1 cellular context compared by ENCODE assay signal in the genomic region with DNA sequence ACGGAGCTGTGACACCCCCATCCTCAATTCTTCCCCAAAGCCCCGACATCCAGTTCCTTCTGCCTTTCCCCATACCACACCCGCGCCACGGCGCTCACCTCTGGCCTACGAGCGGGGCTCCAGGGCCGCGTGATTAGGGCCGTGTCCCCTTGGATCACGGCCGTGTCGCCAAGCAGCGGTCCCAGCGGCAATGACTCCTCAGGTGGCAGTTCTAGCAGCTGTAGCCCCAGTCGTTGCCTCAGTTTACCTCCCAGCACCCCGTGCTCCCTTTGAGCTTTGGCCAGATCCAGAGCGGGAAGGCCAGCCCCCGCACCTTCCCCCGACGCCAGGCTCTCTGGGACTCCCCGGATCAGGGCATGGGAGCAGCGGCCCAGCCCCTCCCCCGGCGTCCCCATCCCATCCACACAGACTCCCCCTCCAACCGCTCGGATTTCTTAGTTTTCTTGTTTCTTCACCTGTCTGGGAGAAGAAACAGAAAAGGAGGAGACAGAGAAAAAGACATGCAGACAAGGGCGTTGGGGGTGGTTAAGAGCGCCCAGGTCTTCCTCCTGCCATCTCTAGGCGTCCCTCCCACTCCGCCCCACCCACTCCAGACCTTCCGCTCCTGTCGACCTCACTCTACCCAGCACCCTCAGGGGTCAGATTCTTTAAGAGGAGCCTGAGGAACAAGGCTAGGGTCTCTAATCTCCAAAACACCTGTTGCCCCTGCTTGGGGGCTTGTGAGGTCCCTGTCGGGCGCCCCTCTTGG.
TF ChIP-seq lines count a peak whose summit lies in the region.

A gene with protein sequence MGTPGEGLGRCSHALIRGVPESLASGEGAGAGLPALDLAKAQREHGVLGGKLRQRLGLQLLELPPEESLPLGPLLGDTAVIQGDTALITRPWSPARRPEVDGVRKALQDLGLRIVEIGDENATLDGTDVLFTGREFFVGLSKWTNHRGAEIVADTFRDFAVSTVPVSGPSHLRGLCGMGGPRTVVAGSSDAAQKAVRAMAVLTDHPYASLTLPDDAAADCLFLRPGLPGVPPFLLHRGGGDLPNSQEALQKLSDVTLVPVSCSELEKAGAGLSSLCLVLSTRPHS (minus strand): TSS at position 533 of the 748 bp plus-strand sequence. CDS start 138 bp downstream, at position 395.

TF ChIP-seq in K562, 482 proteins besides CTCF, POLR2A, EP300 and RAD21 (continued from another document):
- TF ChIP-seq, protein P1, sequence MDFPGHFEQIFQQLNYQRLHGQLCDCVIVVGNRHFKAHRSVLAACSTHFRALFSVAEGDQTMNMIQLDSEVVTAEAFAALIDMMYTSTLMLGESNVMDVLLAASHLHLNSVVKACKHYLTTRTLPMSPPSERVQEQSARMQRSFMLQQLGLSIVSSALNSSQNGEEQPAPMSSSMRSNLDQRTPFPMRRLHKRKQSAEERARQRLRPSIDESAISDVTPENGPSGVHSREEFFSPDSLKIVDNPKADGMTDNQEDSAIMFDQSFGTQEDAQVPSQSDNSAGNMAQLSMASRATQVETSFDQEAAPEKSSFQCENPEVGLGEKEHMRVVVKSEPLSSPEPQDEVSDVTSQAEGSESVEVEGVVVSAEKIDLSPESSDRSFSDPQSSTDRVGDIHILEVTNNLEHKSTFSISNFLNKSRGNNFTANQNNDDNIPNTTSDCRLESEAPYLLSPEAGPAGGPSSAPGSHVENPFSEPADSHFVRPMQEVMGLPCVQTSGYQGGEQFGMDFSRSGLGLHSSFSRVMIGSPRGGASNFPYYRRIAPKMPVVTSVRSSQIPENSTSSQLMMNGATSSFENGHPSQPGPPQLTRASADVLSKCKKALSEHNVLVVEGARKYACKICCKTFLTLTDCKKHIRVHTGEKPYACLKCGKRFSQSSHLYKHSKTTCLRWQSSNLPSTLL (IDR thresholded peaks at IDR 0.05), result no peak
- TF ChIP-seq, protein P2, sequence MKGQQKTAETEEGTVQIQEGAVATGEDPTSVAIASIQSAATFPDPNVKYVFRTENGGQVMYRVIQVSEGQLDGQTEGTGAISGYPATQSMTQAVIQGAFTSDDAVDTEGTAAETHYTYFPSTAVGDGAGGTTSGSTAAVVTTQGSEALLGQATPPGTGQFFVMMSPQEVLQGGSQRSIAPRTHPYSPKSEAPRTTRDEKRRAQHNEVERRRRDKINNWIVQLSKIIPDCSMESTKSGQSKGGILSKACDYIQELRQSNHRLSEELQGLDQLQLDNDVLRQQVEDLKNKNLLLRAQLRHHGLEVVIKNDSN (CRISPR knock-in tag; IDR thresholded peaks at IDR 0.05), result 0 out of 2 replicates have a peak, but pooled peaks have one; percentile 6
- TF ChIP-seq TSC22D4 (tag; IDR thresholded peaks at IDR 0.05) (no peak), ZBTB1 (CRISPR knock-in tag; IDR thresholded peaks at IDR 0.05; ENCODE audit: borderline replicate concordance, low read depth) (no peak), PRPF4 (IDR thresholded peaks at IDR 0.05; ENCODE audit: insufficient read depth, low read depth, low read length, poor library complexity, severe bottlenecking) (peak; percentile 28)
- TF ChIP-seq, protein P3, sequence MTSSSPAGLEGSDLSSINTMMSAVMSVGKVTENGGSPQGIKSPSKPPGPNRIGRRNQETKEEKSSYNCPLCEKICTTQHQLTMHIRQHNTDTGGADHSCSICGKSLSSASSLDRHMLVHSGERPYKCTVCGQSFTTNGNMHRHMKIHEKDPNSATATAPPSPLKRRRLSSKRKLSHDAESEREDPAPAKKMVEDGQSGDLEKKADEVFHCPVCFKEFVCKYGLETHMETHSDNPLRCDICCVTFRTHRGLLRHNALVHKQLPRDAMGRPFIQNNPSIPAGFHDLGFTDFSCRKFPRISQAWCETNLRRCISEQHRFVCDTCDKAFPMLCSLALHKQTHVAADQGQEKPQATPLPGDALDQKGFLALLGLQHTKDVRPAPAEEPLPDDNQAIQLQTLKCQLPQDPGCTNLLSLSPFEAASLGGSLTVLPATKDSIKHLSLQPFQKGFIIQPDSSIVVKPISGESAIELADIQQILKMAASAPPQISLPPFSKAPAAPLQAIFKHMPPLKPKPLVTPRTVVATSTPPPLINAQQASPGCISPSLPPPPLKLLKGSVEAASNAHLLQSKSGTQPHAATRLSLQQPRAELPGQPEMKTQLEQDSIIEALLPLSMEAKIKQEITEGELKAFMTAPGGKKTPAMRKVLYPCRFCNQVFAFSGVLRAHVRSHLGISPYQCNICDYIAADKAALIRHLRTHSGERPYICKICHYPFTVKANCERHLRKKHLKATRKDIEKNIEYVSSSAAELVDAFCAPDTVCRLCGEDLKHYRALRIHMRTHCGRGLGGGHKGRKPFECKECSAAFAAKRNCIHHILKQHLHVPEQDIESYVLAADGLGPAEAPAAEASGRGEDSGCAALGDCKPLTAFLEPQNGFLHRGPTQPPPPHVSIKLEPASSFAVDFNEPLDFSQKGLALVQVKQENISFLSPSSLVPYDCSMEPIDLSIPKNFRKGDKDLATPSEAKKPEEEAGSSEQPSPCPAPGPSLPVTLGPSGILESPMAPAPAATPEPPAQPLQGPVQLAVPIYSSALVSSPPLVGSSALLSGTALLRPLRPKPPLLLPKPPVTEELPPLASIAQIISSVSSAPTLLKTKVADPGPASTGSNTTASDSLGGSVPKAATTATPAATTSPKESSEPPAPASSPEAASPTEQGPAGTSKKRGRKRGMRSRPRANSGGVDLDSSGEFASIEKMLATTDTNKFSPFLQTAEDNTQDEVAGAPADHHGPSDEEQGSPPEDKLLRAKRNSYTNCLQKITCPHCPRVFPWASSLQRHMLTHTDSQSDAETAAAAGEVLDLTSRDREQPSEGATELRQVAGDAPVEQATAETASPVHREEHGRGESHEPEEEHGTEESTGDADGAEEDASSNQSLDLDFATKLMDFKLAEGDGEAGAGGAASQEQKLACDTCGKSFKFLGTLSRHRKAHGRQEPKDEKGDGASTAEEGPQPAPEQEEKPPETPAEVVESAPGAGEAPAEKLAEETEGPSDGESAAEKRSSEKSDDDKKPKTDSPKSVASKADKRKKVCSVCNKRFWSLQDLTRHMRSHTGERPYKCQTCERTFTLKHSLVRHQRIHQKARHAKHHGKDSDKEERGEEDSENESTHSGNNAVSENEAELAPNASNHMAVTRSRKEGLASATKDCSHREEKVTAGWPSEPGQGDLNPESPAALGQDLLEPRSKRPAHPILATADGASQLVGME (CRISPR knock-in tag; IDR thresholded peaks at IDR 0.05), result no peak
